ENCODE assay signal across 26 cellular contexts in the genomic region with DNA sequence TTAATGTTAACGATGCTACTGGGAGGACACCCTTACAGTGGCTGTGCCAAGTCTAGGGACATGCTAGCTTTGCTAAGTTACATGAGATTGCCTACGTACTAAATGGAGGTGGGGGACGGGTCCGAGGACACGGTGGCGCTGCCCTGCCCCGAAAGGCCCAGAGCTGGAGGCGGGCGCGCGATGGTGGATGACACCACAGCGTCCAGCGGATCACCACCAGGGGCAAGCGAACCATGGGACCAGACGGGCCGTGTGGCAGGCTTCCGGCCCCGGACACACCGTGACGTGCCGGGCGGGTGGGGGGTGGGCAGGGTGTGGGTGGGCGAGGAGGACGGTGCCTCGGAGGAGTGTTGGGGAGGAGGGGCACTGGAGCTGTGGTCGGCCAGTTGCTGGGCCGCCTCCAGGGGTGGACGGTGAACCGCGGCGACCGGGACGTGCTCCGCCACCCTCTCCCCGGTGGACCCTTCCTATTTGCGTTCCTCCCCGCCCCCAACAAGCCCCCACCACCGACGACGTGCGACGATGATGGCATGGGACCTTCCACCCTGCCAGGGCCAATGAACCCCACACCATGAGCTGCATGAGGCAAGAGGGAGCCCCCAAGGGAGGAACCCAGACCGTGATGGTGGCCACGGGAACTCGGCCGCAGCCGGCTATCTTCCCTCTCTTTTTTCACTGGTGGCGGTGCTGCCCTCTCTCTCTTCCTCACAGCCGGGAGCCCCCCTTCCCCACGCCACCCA.
"Had no signal": no experiment of that assay in that cellular context is flagged by ENCODE, and none has a peak within 500 bp of the region (broad histone marks: within the 10 kb centered on the region; RNA-seq: fewer than 3 reads in every experiment).

No MANE protein-coding gene starts in this region.

- H3K9me3 ChIP-seq: thyroid gland had no signal

- FAIRE-seq: endothelial cell of umbilical vein, TTC549 had no signal

- H3K4me3 ChIP-seq: left lung, sigmoid colon, thyroid gland had no signal

- ATAC-seq: activated CD8-positive, alpha-beta memory T cell treated with anti-CD3 and anti-CD28 coated beads, Interleukin-2, amount 10 ng/mL, durations not matched to agents 7 days and 5 days; activated CD8-positive, alpha-beta T cell treated with anti-CD3 and anti-CD28 coated beads for 36 hours; activated naive CD4-positive, alpha-beta T cell treated with anti-CD3 and anti-CD28 coated beads, Interleukin-2, amount 50 U/mL, for 72 hours; esophagus mucosa; left lung; natural killer cell treated with Interleukin-12 subunit alpha and Interleukin-12 subunit beta and Interleukin-15 and Interleukin-18, amount 100 ng/mL, for 72 hours had no signal

- H3K27ac ChIP-seq: left lung, neutrophil, parathyroid adenoma, sigmoid colon, thyroid gland, WERI-Rb-1 had no signal

- H3K4me1 ChIP-seq: left lung, parathyroid adenoma, thyroid gland had no signal

- H3K36me3 ChIP-seq: left lung, neutrophil, sigmoid colon, thyroid gland, WERI-Rb-1 had no signal

- H3K27me3 ChIP-seq: thyroid gland had no signal

- DNase-seq: activated CD4-positive, alpha-beta T cell treated with anti-CD3 and anti-CD28 coated beads, Interleukin-2, amount 10 ng/mL, durations not matched to agents 7 days and 5 days; activated CD4-positive, CD25-positive, alpha-beta regulatory T cell treated with anti-CD3 and anti-CD28 coated beads, Interleukin-2, amount 50 U/mL, for 72 hours; activated CD8-positive, alpha-beta memory T cell treated with anti-CD3 and anti-CD28 coated beads, Interleukin-2, amount 10 ng/mL, durations not matched to agents 7 days and 5 days; activated CD8-positive, alpha-beta T cell treated with anti-CD3 and anti-CD28 coated beads for 36 hours; activated gamma-delta T cell treated with Interleukin-2 at 50 U/mL for 16 hours; activated T-cell treated with anti-CD3 and anti-CD28 coated beads for 4 hours; caudate nucleus; dermis blood vessel endothelial cell; effector CD8-positive, alpha-beta T cell; foreskin melanocyte; kidney glomerular epithelial cell; sigmoid colon; stimulated activated CD4-positive, alpha-beta T cell treated with anti-CD3 and anti-CD28 coated beads, Interleukin-4, amount 100 ng/mL, for 1 hour; stimulated activated naive CD4-positive, alpha-beta T cell treated with Interleukin-2 at 50 U/mL for 16 hours; substantia nigra; T-helper 1 cell; thyroid gland; WERI-Rb-1 had no signal
